25 cellular contexts compared by ENCODE assay signal in genomic region chr5:90680831-90681420, GRCh38.
"Had no signal": no experiment of that assay in that cellular context is flagged by ENCODE, and none has a peak within 500 bp of the region (broad histone marks: within the 10 kb centered on the region; RNA-seq: fewer than 3 reads in every experiment).

No MANE protein-coding gene starts in this region.

- H3K4me1 Mint-ChIP-seq: activated B cell treated with CpG ODN at 0.5 μM for 24 hours; activated CD4-positive, alpha-beta T cell treated with anti-CD3 and anti-CD28 coated beads, Interleukin-2, amount 10 ng/mL, durations not matched to agents 24 days and 14 days; activated CD8-positive, alpha-beta memory T cell treated with anti-CD3 and anti-CD28 coated beads, Interleukin-2, amount 10 ng/mL, durations not matched to agents 7 days and 5 days; activated naive CD4-positive, alpha-beta T cell treated with anti-CD3 and anti-CD28 coated beads, Interleukin-2, amount 50 U/mL, for 24 hours had no signal

- H3K4me3 Mint-ChIP-seq: activated B cell treated with CpG ODN at 0.5 μM for 24 hours; activated CD4-positive, alpha-beta T cell treated with anti-CD3 and anti-CD28 coated beads, Interleukin-2, amount 10 ng/mL, durations not matched to agents 24 days and 14 days; activated CD8-positive, alpha-beta memory T cell treated with anti-CD3 and anti-CD28 coated beads, Interleukin-2, amount 10 ng/mL, durations not matched to agents 7 days and 5 days; activated naive CD4-positive, alpha-beta T cell treated with anti-CD3 and anti-CD28 coated beads, Interleukin-2, amount 50 U/mL, for 24 hours; activated T-cell treated with anti-CD3 and anti-CD28 coated beads, Interleukin-2, amount 50 U/mL, for 24 hours; activated T-helper 1 cell treated with anti-CD3 and anti-CD28 coated beads, Interleukin-12 subunit alpha, Interleukin-12 subunit beta, Interleukin-2, Interleukin-4 antibody, amounts not matched to agents 30 ng/mL and 10 ng/mL and 1 ng/mL, durations not matched to agents 14 hours and 24 hours and 36 hours had no signal

- H3K9me3 ChIP-seq: body of pancreas, MG63, SJSA1 had no signal

- H3K4me3 ChIP-seq: body of pancreas, MG63, SJSA1 had no signal

- H3K27me3 ChIP-seq: body of pancreas, MG63, SJSA1 had no signal

- H3K27ac ChIP-seq: body of pancreas, KMS-11, SJSA1 had no signal

- H3K4me2 ChIP-seq: KMS-11 had no signal

- H3K27ac Mint-ChIP-seq: activated B cell treated with CpG ODN at 0.5 μM for 24 hours; activated CD4-positive, alpha-beta T cell treated with anti-CD3 and anti-CD28 coated beads, Interleukin-2, amount 10 ng/mL, durations not matched to agents 24 days and 14 days; activated CD8-positive, alpha-beta memory T cell treated with anti-CD3 and anti-CD28 coated beads, Interleukin-2, amount 10 ng/mL, durations not matched to agents 7 days and 5 days; activated naive CD4-positive, alpha-beta T cell treated with anti-CD3 and anti-CD28 coated beads, Interleukin-2, amount 50 U/mL, for 24 hours; activated T-cell treated with anti-CD3 and anti-CD28 coated beads, Interleukin-2, amount 50 U/mL, for 24 hours; activated T-helper 1 cell treated with anti-CD3 and anti-CD28 coated beads, Interleukin-12 subunit alpha, Interleukin-12 subunit beta, Interleukin-2, Interleukin-4 antibody, amounts not matched to agents 30 ng/mL and 10 ng/mL and 1 ng/mL, durations not matched to agents 14 hours and 24 hours and 36 hours had no signal

- DNase-seq: activated B cell treated with CpG ODN at 0.5 μM for 24 hours; activated CD4-positive, alpha-beta T cell treated with anti-CD3 and anti-CD28 coated beads for 1 hour; activated CD4-positive, alpha-beta T cell treated with anti-CD3 and anti-CD28 coated beads, Interleukin-2, amount 10 ng/mL, durations not matched to agents 24 days and 14 days; activated CD4-positive, alpha-beta T cell treated with anti-CD3 and anti-CD28 coated beads, Interleukin-2, amount 50 U/mL, for 48 hours; activated CD8-positive, alpha-beta memory T cell treated with anti-CD3 and anti-CD28 coated beads, Interleukin-2, amount 10 ng/mL, durations not matched to agents 7 days and 5 days; activated effector memory CD4-positive, alpha-beta T cell treated with Interleukin-2 at 50 U/mL for 16 hours; activated naive CD4-positive, alpha-beta T cell; activated T-cell treated with anti-CD3 and anti-CD28 coated beads, Interleukin-2, amount 50 U/mL, for 24 hours; aorta; body of pancreas; MG63; MV-4-11; NCI-H1105 treated with DMSO at 0.1 percent for 48 hours; NCI-H1436 treated with DMSO at 0.1 percent for 48 hours; NCI-H187; NCI-H2081; NCI-H446; NCI-H524; SHP77; SW 1271 had no signal

- H3K9ac ChIP-seq: KMS-11 had no signal

- H3K4me1 ChIP-seq: body of pancreas, SJSA1 had no signal

- H3K9me3 Mint-ChIP-seq: activated CD4-positive, alpha-beta T cell treated with anti-CD3 and anti-CD28 coated beads, Interleukin-2, amount 10 ng/mL, durations not matched to agents 24 days and 14 days; activated naive CD4-positive, alpha-beta T cell treated with anti-CD3 and anti-CD28 coated beads, Interleukin-2, amount 50 U/mL, for 24 hours; activated T-helper 1 cell treated with anti-CD3 and anti-CD28 coated beads, Interleukin-12 subunit alpha, Interleukin-12 subunit beta, Interleukin-2, Interleukin-4 antibody, amounts not matched to agents 30 ng/mL and 10 ng/mL and 1 ng/mL, durations not matched to agents 14 hours and 24 hours and 36 hours had no signal

- H3K27me3 Mint-ChIP-seq: activated B cell treated with CpG ODN at 0.5 μM for 24 hours; activated CD4-positive, alpha-beta T cell treated with anti-CD3 and anti-CD28 coated beads, Interleukin-2, amount 10 ng/mL, durations not matched to agents 24 days and 14 days; activated CD8-positive, alpha-beta memory T cell treated with anti-CD3 and anti-CD28 coated beads, Interleukin-2, amount 10 ng/mL, durations not matched to agents 7 days and 5 days; activated T-cell treated with anti-CD3 and anti-CD28 coated beads, Interleukin-2, amount 50 U/mL, for 24 hours had no signal

- H3K36me3 Mint-ChIP-seq: activated CD8-positive, alpha-beta memory T cell treated with anti-CD3 and anti-CD28 coated beads, Interleukin-2, amount 10 ng/mL, durations not matched to agents 7 days and 5 days; activated naive CD4-positive, alpha-beta T cell treated with anti-CD3 and anti-CD28 coated beads, Interleukin-2, amount 50 U/mL, for 24 hours had no signal

- ATAC-seq: activated CD8-positive, alpha-beta memory T cell treated with anti-CD3 and anti-CD28 coated beads, Interleukin-2, amount 10 ng/mL, durations not matched to agents 7 days and 5 days; body of pancreas; SK-N-SH treated with all-trans-retinoic acid at 6 μM for 48 hours had no signal

- H3K36me3 ChIP-seq: MG63, SJSA1 had no signal
